In the genomic region with DNA sequence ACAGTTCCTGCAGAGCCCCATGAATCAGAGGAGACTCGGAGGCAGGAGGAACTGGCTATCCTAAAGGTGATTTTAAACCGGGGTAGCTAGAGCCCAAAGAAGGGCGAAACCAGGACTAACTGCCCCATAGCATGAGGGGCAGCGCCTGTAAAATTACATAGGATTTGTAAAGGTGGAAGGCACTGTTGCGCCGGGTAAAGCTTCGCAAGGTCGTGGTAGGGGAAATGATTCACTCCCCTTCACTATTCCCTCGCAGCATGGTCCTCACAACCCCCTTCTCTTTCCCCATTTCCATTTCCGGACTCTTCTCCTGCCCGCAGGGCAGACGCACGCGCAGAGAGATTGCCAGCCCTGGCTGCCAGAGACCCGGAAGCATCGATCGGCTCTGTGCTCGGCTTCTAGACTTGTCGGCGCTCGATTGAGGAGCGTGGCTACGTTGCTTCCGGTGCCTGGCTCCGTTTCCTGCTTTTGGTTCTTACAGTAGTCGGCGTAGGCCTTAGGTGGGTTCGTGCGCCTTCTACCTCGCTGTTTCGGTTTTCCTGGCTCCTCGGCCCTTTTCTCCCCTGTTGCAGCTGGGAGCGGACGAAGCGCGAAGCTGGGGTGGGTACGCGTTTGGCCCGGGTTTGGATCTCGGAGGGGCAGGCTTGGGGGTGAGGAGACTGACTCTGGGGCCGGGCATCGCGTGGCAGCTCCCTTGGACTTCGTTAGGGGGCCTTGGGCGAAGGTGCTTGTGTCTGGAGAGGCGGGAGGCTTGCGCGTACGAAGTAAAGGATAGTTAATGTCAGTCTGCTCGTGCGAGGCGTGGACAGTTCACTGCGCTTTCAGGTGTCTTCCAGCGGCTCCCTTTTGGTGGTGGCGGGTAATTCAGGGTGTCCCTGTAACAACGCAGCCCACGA, we compare ENCODE assay signal across 8 cellular contexts. TPM values are rescaled to one million over a fixed set of nuclear protein-coding genes. Genes with fewer than 3 reads are reported as not detected.
DNase-seq lines count a peak whose midpoint lies in the region; ATAC-seq, FAIRE-seq and TF ChIP-seq lines count a peak whose summit lies in the region.

A gene (plus strand): TSS at position 462 of the 896 bp plus-strand sequence. CDS start 1,677 bp downstream, outside the sequence.

- FAIRE-seq in astrocyte (lab: Jason Lieb, UNC), result peak; percentile 54

- peak within 1 kb of the TSS; percentile 100 for H2AFZ ChIP-seq in astrocyte (ENCODE audit: low read depth, low read length)

- H3K27ac Mint-ChIP-seq in T-helper 2 cell treated with Interferon-gamma antibody and Interleukin-4, amounts not matched to agents 5 μg/mL and 100 μg/mL, for 36 hours, result peak within 1 kb of the TSS; percentile 99
- peak within 1 kb of the TSS; percentile 100 for H3K27ac Mint-ChIP-seq in astrocyte (ENCODE audit: unreplicated experiment)

- peak within 1 kb of the TSS; percentile 97 for H3K4me2 ChIP-seq in astrocyte (ENCODE audit: low read length)

- H3K36me3 Mint-ChIP-seq in T-helper 2 cell treated with Interferon-gamma antibody and Interleukin-4, amounts not matched to agents 5 μg/mL and 100 μg/mL, for 36 hours (ENCODE audit: low read depth), result peaks cover 51% of the 10 kb centered on the region
- H3K36me3 Mint-ChIP-seq in astrocyte (ENCODE audit: low read depth, unreplicated experiment), result peaks cover 6% of the 10 kb centered on the region

- peak; percentile 88 to 94 for DNase-seq in NCI-H1930 (lab: John Stamatoyannopoulos, UW)
- peak; percentile 90 for DNase-seq in T-helper 2 cell treated with Interferon-gamma antibody and Interleukin-4, amounts not matched to agents 5 μg/mL and 100 μg/mL, for 36 hours (ENCODE audit: low spot score)
- peak; percentile 94 for DNase-seq in astrocyte (ENCODE audit: low read depth)
- peak; percentile 89 for DNase-seq in hepatic stellate cell (ENCODE audit: low spot score)
- peak; percentile 97 for DNase-seq in aorta

- TF ChIP-seq CTCF in astrocyte (IDR thresholded peaks at IDR 0.05; ENCODE audit: insufficient read depth, low read depth, low read length), result no peak

- H3K36me3 ChIP-seq in astrocyte (ENCODE audit: insufficient read depth, low read length) (peaks cover 17% of the 10 kb centered on the region), rectal smooth muscle tissue (ENCODE audit: control insufficient read depth, insufficient read depth, low read length) (peaks cover 11% of the 10 kb centered on the region), aorta (ENCODE audit: control insufficient read depth in 1 of 2, insufficient read depth in 2 of 2, low read length in 1 of 2) (peaks cover 0 to 8% of the 10 kb centered on the region in 2 donors)

- peaks cover 26% of the 10 kb centered on the region for H4K20me1 ChIP-seq in astrocyte (ENCODE audit: insufficient read depth, low read length)

- H3K79me2 ChIP-seq in astrocyte (ENCODE audit: insufficient read depth, low read length), result peaks cover 50% of the 10 kb centered on the region

- peak; percentile 99 for ATAC-seq in GM18502 (IDR thresholded peaks at IDR 0.05; ENCODE audit: poor library complexity, unreplicated experiment)
- ATAC-seq in HG02970 (IDR thresholded peaks at IDR 0.05; ENCODE audit: low FRiP score, unreplicated experiment), result peak; percentile 99
- peak; percentile 97 for ATAC-seq in aorta (ENCODE audit: low FRiP score)

- 4 to 5% methylated on average over 57 of the region's 57 CpGs for WGBS in aorta, 2 donors

- H3K27ac ChIP-seq in astrocyte (ENCODE audit: low read depth, low read length) (peak within 1 kb of the TSS; percentile 96), rectal smooth muscle tissue (ENCODE audit: low read depth, low read length) (peak within 1 kb of the TSS; percentile 85), aorta (ENCODE audit: low read depth in 1 of 2, low read length in 2 of 2) (peak within 1 kb of the TSS in 1 of 2 donors; percentile 85)

- intact Hi-C loops in aorta (cut with DNase I), result loop anchor here (2.0 to 10.0 kb wide), 3 partner anchors 73 to 158 kb away; a partner anchor contains a TSS

- peak within 1 kb of the TSS; percentile 100 for H3K9ac ChIP-seq in astrocyte (ENCODE audit: low read length)
- peak within 1 kb of the TSS; percentile 96 for H3K9ac ChIP-seq in rectal smooth muscle tissue (ENCODE audit: low read length)

- H3K9me3 ChIP-seq in astrocyte (ENCODE audit: insufficient read depth, low read depth, low read length) (no peaks in the 10 kb centered on the region), aorta (ENCODE audit: control insufficient read depth, low read length) (peaks cover 1% of the 10 kb centered on the region)

- peaks cover 49% of the 10 kb centered on the region for H3K4me1 Mint-ChIP-seq in T-helper 2 cell treated with Interferon-gamma antibody and Interleukin-4, amounts not matched to agents 5 μg/mL and 100 μg/mL, for 36 hours (ENCODE audit: low read depth)
- H3K4me1 Mint-ChIP-seq in astrocyte (ENCODE audit: low read depth, unreplicated experiment), result peaks cover 7% of the 10 kb centered on the region

- H3K4me3 ChIP-seq in astrocyte (ENCODE audit: insufficient read depth, low read depth, low read length) (peak within 1 kb of the TSS; percentile 98), rectal smooth muscle tissue (ENCODE audit: low read length) (peak within 1 kb of the TSS; percentile 99), aorta (ENCODE audit: low read length in 2 of 2) (peak within 1 kb of the TSS; percentile 54 to 86)

- H3K27me3 Mint-ChIP-seq in T-helper 2 cell treated with Interferon-gamma antibody and Interleukin-4, amounts not matched to agents 5 μg/mL and 100 μg/mL, for 36 hours (ENCODE audit: low read depth), result peaks cover 28% of the 10 kb centered on the region
- H3K27me3 Mint-ChIP-seq in astrocyte (ENCODE audit: low read depth, unreplicated experiment), result no peaks in the 10 kb centered on the region

- peaks cover 12% of the 10 kb centered on the region for H3K4me1 ChIP-seq in astrocyte (ENCODE audit: insufficient read depth, low read length)
- H3K4me1 ChIP-seq in rectal smooth muscle tissue (ENCODE audit: control insufficient read depth, insufficient read depth, low read length), result peaks cover 9% of the 10 kb centered on the region
- H3K4me1 ChIP-seq in aorta (ENCODE audit: control insufficient read depth in 1 of 2, insufficient read depth in 2 of 2, low read length in 2 of 2), result peaks cover 0 to 2% of the 10 kb centered on the region in 2 donors

- H3K27me3 ChIP-seq in astrocyte (ENCODE audit: insufficient read depth, low read length) (peaks cover 3% of the 10 kb centered on the region), rectal smooth muscle tissue (ENCODE audit: control insufficient read depth, insufficient read depth, low read length) (no peaks in the 10 kb centered on the region), aorta (ENCODE audit: control insufficient read depth in 1 of 2, insufficient read depth in 2 of 2, low read length in 1 of 2) (no peaks in the 10 kb centered on the region)

- H3K4me3 Mint-ChIP-seq in T-helper 2 cell treated with Interferon-gamma antibody and Interleukin-4, amounts not matched to agents 5 μg/mL and 100 μg/mL, for 36 hours, result peak within 1 kb of the TSS; percentile 99
- H3K4me3 Mint-ChIP-seq in astrocyte (ENCODE audit: unreplicated experiment), result peak within 1 kb of the TSS; percentile 100

- H3K9me3 Mint-ChIP-seq in T-helper 2 cell treated with Interferon-gamma antibody and Interleukin-4, amounts not matched to agents 5 μg/mL and 100 μg/mL, for 36 hours, result peaks cover 12% of the 10 kb centered on the region
- no peaks in the 10 kb centered on the region for H3K9me3 Mint-ChIP-seq in astrocyte (ENCODE audit: unreplicated experiment)

RNA-seq across cellular contexts. Expression of the gene that starts here (rescaled TPM):
- total RNA-seq in astrocyte (70.7 and 76.3 TPM in 2 replicates), aorta (10 to 100 TPM; 36.0 to 39.4 TPM)
- polyA plus RNA-seq in aorta, result 10 to 100 TPM; 50.6 to 63.9 TPM
